10 cellular contexts compared by ENCODE assay signal in the genomic region with DNA sequence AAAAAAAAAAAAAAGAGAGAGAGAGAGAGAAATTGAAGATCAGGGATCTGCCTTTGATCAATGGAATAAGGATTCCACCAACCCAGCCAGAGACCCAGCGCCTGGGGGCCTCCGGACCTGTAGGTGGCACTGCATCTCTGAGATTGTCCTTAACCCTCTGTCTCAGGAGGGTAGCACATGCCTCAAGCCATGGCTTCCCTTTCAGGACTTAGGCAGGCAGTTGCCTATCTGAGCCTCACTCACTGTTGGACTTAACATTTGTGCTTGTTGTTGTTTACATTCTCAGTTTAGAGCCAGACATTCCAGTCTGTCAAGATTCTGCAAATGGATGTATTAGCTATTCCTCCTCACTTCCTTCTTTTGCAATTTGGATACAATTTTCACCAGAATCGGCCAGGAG. TPM values are rescaled to one million over a fixed set of nuclear protein-coding genes. Genes with fewer than 3 reads are reported as not detected.
DNase-seq lines count a peak whose midpoint lies in the region; ATAC-seq and TF ChIP-seq lines count a peak whose summit lies in the region.
"Had no signal": no experiment of that assay in that cellular context is flagged by ENCODE, and none has a peak within 500 bp of the region (broad histone marks: within the 10 kb centered on the region; RNA-seq: fewer than 3 reads in every experiment).

No MANE protein-coding gene starts in this region.

- H3K9me3 Mint-ChIP-seq in neural progenitor cell, result no peaks in the 10 kb centered on the region
- H3K9me3 Mint-ChIP-seq: activated B cell treated with CpG ODN at 0.5 μM for 24 hours; central memory CD8-positive, alpha-beta T cell had no signal

- peaks cover 6% of the 10 kb centered on the region for H3K4me1 Mint-ChIP-seq in neural progenitor cell

- H3K27ac ChIP-seq in SK-N-SH (ENCODE audit: low read depth in 2 of 2, low read length in 1 of 2) (no peak overlapping the region), neural progenitor cell (no peak overlapping the region)

- CTCF ChIA-PET in SK-N-SH (lab: Yijun Ruan, JAX), result interaction anchor here (1.7 to 4.8 kb wide), 2 partner anchors 13 to 138 kb away, joined by 6 to 21 read pairs; no protein-coding TSS in a partner anchor

- TF ChIP-seq EP300 in SK-N-SH (IDR thresholded peaks at IDR 0.05; ENCODE audit: borderline replicate concordance in 1 of 2, low read depth in 1 of 2, low read length in 1 of 2), result no peak

- H3K4me2 ChIP-seq in SK-N-SH, result no peak overlapping the region
- H3K4me2 ChIP-seq in neural progenitor cell, result no peak overlapping the region

- DNase-seq in NCI-H524 (lab: John Stamatoyannopoulos, UW), result peak; percentile 20 to 55
- DNase-seq in NCI-H524 treated with DMSO at 0.1 percent for 48 hours (lab: John Stamatoyannopoulos, UW), result no peak
- peak; percentile 77 for DNase-seq in H7
- DNase-seq in SK-N-SH, result peak; percentile 55
- DNase-seq in neural progenitor cell (ENCODE audit: low spot score), result peak; percentile 16
- DNase-seq: activated B cell treated with CpG ODN at 0.5 μM for 24 hours had no signal

- H3K9ac ChIP-seq in SK-N-SH (no peak overlapping the region), neural progenitor cell (no peak overlapping the region)

- H3K9me3 ChIP-seq in SK-N-SH (no peaks in the 10 kb centered on the region), neural progenitor cell (ENCODE audit: low read depth) (no peaks in the 10 kb centered on the region)

- H3K79me2 ChIP-seq in SK-N-SH (ENCODE audit: insufficient read depth) (no peaks in the 10 kb centered on the region), neural progenitor cell (ENCODE audit: low read depth) (no peaks in the 10 kb centered on the region)

- H4K20me1 ChIP-seq in SK-N-SH (ENCODE audit: insufficient read depth) (no peaks in the 10 kb centered on the region), neural progenitor cell (ENCODE audit: low read depth) (no peaks in the 10 kb centered on the region)

- no peak overlapping the region for H3K27ac Mint-ChIP-seq in neural progenitor cell
- H3K27ac Mint-ChIP-seq: activated B cell treated with CpG ODN at 0.5 μM for 24 hours had no signal

- no peaks in the 10 kb centered on the region for H3K9me2 ChIP-seq in SK-N-SH

- no peak overlapping the region for H3K4me3 Mint-ChIP-seq in neural progenitor cell
- H3K4me3 Mint-ChIP-seq: activated B cell treated with CpG ODN at 0.5 μM for 24 hours; central memory CD8-positive, alpha-beta T cell had no signal

- H3K36me3 Mint-ChIP-seq in neural progenitor cell, result no peaks in the 10 kb centered on the region

- 42% methylated on average over 3 of the region's 3 CpGs for WGBS in SK-N-SH (ENCODE audit: low lambda C conversion rate)

- peaks cover 14% of the 10 kb centered on the region for H3K27me3 ChIP-seq in H7 (ENCODE audit: control insufficient read depth, insufficient read depth, low read length)
- peaks cover 10% of the 10 kb centered on the region; the same call in 1 of the 2 replicates for H3K27me3 ChIP-seq in SK-N-SH (ENCODE audit: insufficient read depth)
- H3K27me3 ChIP-seq in neural progenitor cell, result peaks cover 22% of the 10 kb centered on the region

- H3K4me3 ChIP-seq in H7 (ENCODE audit: insufficient read depth, low read depth, low read length) (no peak overlapping the region), SK-N-SH (ENCODE audit: low read depth in 2 of 2, low read length in 1 of 2) (no peak overlapping the region), neural progenitor cell (no peak overlapping the region)

- ATAC-seq in HG03565 (IDR thresholded peaks at IDR 0.05; ENCODE audit: unreplicated experiment), result no peak
- ATAC-seq in HG02610 (IDR thresholded peaks at IDR 0.05; ENCODE audit: unreplicated experiment), result no peak
- no peak for ATAC-seq in GM18502 (IDR thresholded peaks at IDR 0.05; ENCODE audit: poor library complexity, unreplicated experiment)

- H3K4me1 ChIP-seq in SK-N-SH (ENCODE audit: control insufficient read depth in 1 of 2, insufficient read depth in 2 of 2, low read depth in 1 of 2, low read length in 1 of 2), result no peaks in the 10 kb centered on the region; a peak in 1 of 4 replicates
- no peaks in the 10 kb centered on the region for H3K4me1 ChIP-seq in neural progenitor cell

- POLR2A ChIA-PET in SK-N-SH (lab: Yijun Ruan, JAX), result no interaction called here

- H3F3A ChIP-seq in SK-N-SH (replicated peaks; ENCODE audit: insufficient read depth) (no peaks in the 10 kb centered on the region), neural progenitor cell (ENCODE audit: low read depth) (peaks cover 5% of the 10 kb centered on the region)

- peaks cover 22% of the 10 kb centered on the region for H3K27me3 Mint-ChIP-seq in neural progenitor cell (ENCODE audit: insufficient read depth, low read depth)

- peak; percentile 32; the same call in 1 of the 2 replicates for TF ChIP-seq CTCF in SK-N-SH (IDR thresholded peaks at IDR 0.05)
- TF ChIP-seq CTCF in neural progenitor cell (IDR thresholded peaks at IDR 0.05), result peak; percentile 31

- no peak for TF ChIP-seq RAD21 in SK-N-SH (IDR thresholded peaks at IDR 0.05; ENCODE audit: low read length)

- H2AFZ ChIP-seq in SK-N-SH (ENCODE audit: low read depth) (no peak overlapping the region), neural progenitor cell (replicated peaks) (peak overlapping the region; percentile 91)

- H3K36me3 ChIP-seq in H7 (replicated peaks; ENCODE audit: control insufficient read depth, insufficient read depth, low read length), result no peaks in the 10 kb centered on the region
- no peaks in the 10 kb centered on the region for H3K36me3 ChIP-seq in SK-N-SH (replicated peaks in 1 of 2; ENCODE audit: control insufficient read depth in 1 of 2, insufficient read depth in 2 of 2, low read length in 1 of 2)
- no peaks in the 10 kb centered on the region for H3K36me3 ChIP-seq in neural progenitor cell

TF ChIP-seq in SK-N-SH, 30 proteins besides CTCF, POLR2A, EP300 and RAD21 (continues in another document):
- no peak for TF ChIP-seq MAX (IDR thresholded peaks at IDR 0.05; ENCODE audit: low read depth)
- TF ChIP-seq FOSL2 (IDR thresholded peaks at IDR 0.05; ENCODE audit: borderline replicate concordance, low read depth), result no peak
- TF ChIP-seq EZH2phosphoT487 (IDR thresholded peaks at IDR 0.05; ENCODE audit: borderline replicate concordance, low read depth), result no peak
- TF ChIP-seq, protein P1, sequence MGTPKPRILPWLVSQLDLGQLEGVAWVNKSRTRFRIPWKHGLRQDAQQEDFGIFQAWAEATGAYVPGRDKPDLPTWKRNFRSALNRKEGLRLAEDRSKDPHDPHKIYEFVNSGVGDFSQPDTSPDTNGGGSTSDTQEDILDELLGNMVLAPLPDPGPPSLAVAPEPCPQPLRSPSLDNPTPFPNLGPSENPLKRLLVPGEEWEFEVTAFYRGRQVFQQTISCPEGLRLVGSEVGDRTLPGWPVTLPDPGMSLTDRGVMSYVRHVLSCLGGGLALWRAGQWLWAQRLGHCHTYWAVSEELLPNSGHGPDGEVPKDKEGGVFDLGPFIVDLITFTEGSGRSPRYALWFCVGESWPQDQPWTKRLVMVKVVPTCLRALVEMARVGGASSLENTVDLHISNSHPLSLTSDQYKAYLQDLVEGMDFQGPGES (IDR thresholded peaks at IDR 0.05; ENCODE audit: low read depth, low read length), result no peak
- no peak for TF ChIP-seq TAF1 (IDR thresholded peaks at IDR 0.05; ENCODE audit: borderline replicate concordance, low read depth, low read length)
- no peak for TF ChIP-seq GABPA (IDR thresholded peaks at IDR 0.05; ENCODE audit: low read depth)
- TF ChIP-seq RXRA (IDR thresholded peaks at IDR 0.05; ENCODE audit: borderline replicate concordance, low read depth), result no peak
- TF ChIP-seq POLR2AphosphoS5 (IDR thresholded peaks at IDR 0.05; ENCODE audit: low read depth, low read length), result no peak
- TF ChIP-seq JUND (IDR thresholded peaks at IDR 0.05), result no peak
- no peak for TF ChIP-seq TCF12 (IDR thresholded peaks at IDR 0.05)
- no peak for TF ChIP-seq ELF1 (IDR thresholded peaks at IDR 0.05)
- TF ChIP-seq USF2 (IDR thresholded peaks at IDR 0.05; ENCODE audit: borderline replicate concordance, low read depth, low read length), result no peak
- no peak for TF ChIP-seq RFX5 (IDR thresholded peaks at IDR 0.05; ENCODE audit: low read length)
- TF ChIP-seq GATA2 (CRISPR knock-in tag; IDR thresholded peaks at IDR 0.05), result no peak
- no peak for TF ChIP-seq PBX3 (IDR thresholded peaks at IDR 0.05)
- no peak for TF ChIP-seq SMC3 (IDR thresholded peaks at IDR 0.05; ENCODE audit: low read depth, low read length)
- TF ChIP-seq, protein P2, sequence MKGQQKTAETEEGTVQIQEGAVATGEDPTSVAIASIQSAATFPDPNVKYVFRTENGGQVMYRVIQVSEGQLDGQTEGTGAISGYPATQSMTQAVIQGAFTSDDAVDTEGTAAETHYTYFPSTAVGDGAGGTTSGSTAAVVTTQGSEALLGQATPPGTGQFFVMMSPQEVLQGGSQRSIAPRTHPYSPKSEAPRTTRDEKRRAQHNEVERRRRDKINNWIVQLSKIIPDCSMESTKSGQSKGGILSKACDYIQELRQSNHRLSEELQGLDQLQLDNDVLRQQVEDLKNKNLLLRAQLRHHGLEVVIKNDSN (IDR thresholded peaks at IDR 0.05; ENCODE audit: borderline replicate concordance, low read depth), result no peak
- no peak for TF ChIP-seq FOXM1 (IDR thresholded peaks at IDR 0.05; ENCODE audit: low read depth)

RNA-seq across cellular contexts. Expression of gene SCNN1B, which starts 5.1 kb away (rescaled TPM):
- 1.5 and 1.6 TPM in 2 replicates for total RNA-seq in H7 (2014; rRNA removed; shearing (Covaris generic))
- not detected in 2 replicates for polyA plus RNA-seq in SK-N-SH (2012; rRNA removed)
- not detected in 2 replicates for polyA plus RNA-seq in SK-N-SH (2012; cell fraction: cytosol; rRNA removed)
- polyA plus RNA-seq in SK-N-SH (2012; cell fraction: nucleus; rRNA removed), result 0.06 TPM in 1 of 2 replicates, not detected in the other
- total RNA-seq in neural progenitor cell (ENCODE audit: low replicate concordance), result not detected in 2 replicates
- total RNA-seq: activated B cell treated with CpG ODN at 0.5 μM for 24 hours had no signal
